In genomic region chr17:62692721-62693431, GRCh38 we compare ENCODE assay signal across 11 cellular contexts.
DNase-seq lines count a peak whose midpoint lies in the region; ATAC-seq and TF ChIP-seq lines count a peak whose summit lies in the region.
"Had no signal": no experiment of that assay in that cellular context is flagged by ENCODE, and none has a peak within 500 bp of the region (broad histone marks: within the 10 kb centered on the region; RNA-seq: fewer than 3 reads in every experiment).

No MANE protein-coding gene starts in this region.

- peak; percentile 39 for TF ChIP-seq CTCF in 22Rv1 (IDR thresholded peaks at IDR 0.05)
- peak; percentile 51; the same call in 1 of the 2 replicates for TF ChIP-seq CTCF in GM12875 (IDR thresholded peaks at IDR 0.05; ENCODE audit: borderline replicate concordance, insufficient read depth, low read depth, low read length)
- TF ChIP-seq CTCF in heart left ventricle (IDR thresholded peaks at IDR 0.05) = peak; percentile 19 to 48 (median 26)

- peak; percentile 51 to 60 for DNase-seq in SJCRH30
- peak in 1 of 5 donors; percentile 35 for DNase-seq in heart left ventricle
- DNase-seq in midbrain (lab: John Stamatoyannopoulos, UW) = no peak
- no peak for DNase-seq in 8988T
- DNase-seq: activated naive CD4-positive, alpha-beta T cell; naive B cell; NCI-H1930 had no signal

- H3K4me1 ChIP-seq in SJCRH30 (peaks cover 4% of the 10 kb centered on the region; the same call in 1 of the 2 replicates), heart left ventricle (peaks cover 0 to 29% (median 16%) of the 10 kb centered on the region in 12 donors)

- H3K27me3 ChIP-seq in SJCRH30 (no peaks in the 10 kb centered on the region), heart left ventricle (no peaks in the 10 kb centered on the region)

- intact Hi-C loops in heart left ventricle (cut with DNase I) = no loop called here

- TF ChIP-seq POLR2A in heart left ventricle (IDR thresholded peaks at IDR 0.05) = no peak

- no peaks in the 10 kb centered on the region for H3K9me3 ChIP-seq in SJCRH30 (replicated peaks)
- no peaks in the 10 kb centered on the region for H3K9me3 ChIP-seq in heart left ventricle

- H3K36me3 ChIP-seq in SJCRH30 (no peaks in the 10 kb centered on the region), heart left ventricle (peaks cover 0 to 40% (median 0%) of the 10 kb centered on the region in 9 donors)

- H3K27ac ChIP-seq in 22Rv1 (no peak overlapping the region), SJCRH30 (no peak overlapping the region), heart left ventricle (peak overlapping the region in 1 of 12 donors; percentile 18)

- H3K4me3 ChIP-seq in GM12875 (ENCODE audit: low read depth, low read length) (no peak overlapping the region), SJCRH30 (no peak overlapping the region), heart left ventricle (no peak overlapping the region)

- 83 to 90% (median 89%) methylated on average over 8 to 14 of the region's 14 CpGs for WGBS in heart left ventricle, 4 donors

- ATAC-seq in heart left ventricle (peak in 3 of 4 donors; percentile 21 to 37 (median 27)), HG02759 (IDR thresholded peaks at IDR 0.05; ENCODE audit: unreplicated experiment) (no peak), HG02981 (IDR thresholded peaks at IDR 0.05; ENCODE audit: unreplicated experiment) (no peak)

Comparison
In these comparisons a context has a peak if more than half of its experiments do, and no peak if none do; other contexts are left out.
1. DNase-seq: peak in SJCRH30 (2 of 2); none in midbrain (single experiment) and 8988T (single experiment).
2. ATAC-seq: peak in heart left ventricle (3 of 4); none in HG02759 (single experiment) and HG02981 (single experiment).
3. Peak in every context shown above with its lines, with median percentiles within 50 percentile points of each other: CTCF ChIP-seq.